1 cellular context compared by ENCODE assay signal in genomic region chr2:20661028-20661980, GRCh38.
A peak's percentile ranks its signal among the peaks of the same experiment; 100 is the strongest.
TF ChIP-seq lines count a peak whose summit lies in the region.

No MANE protein-coding gene starts in this region.

TF ChIP-seq in K562, 482 proteins besides CTCF, POLR2A, EP300 and RAD21 (continued from another document and continues in another):
- TF ChIP-seq, protein P1, sequence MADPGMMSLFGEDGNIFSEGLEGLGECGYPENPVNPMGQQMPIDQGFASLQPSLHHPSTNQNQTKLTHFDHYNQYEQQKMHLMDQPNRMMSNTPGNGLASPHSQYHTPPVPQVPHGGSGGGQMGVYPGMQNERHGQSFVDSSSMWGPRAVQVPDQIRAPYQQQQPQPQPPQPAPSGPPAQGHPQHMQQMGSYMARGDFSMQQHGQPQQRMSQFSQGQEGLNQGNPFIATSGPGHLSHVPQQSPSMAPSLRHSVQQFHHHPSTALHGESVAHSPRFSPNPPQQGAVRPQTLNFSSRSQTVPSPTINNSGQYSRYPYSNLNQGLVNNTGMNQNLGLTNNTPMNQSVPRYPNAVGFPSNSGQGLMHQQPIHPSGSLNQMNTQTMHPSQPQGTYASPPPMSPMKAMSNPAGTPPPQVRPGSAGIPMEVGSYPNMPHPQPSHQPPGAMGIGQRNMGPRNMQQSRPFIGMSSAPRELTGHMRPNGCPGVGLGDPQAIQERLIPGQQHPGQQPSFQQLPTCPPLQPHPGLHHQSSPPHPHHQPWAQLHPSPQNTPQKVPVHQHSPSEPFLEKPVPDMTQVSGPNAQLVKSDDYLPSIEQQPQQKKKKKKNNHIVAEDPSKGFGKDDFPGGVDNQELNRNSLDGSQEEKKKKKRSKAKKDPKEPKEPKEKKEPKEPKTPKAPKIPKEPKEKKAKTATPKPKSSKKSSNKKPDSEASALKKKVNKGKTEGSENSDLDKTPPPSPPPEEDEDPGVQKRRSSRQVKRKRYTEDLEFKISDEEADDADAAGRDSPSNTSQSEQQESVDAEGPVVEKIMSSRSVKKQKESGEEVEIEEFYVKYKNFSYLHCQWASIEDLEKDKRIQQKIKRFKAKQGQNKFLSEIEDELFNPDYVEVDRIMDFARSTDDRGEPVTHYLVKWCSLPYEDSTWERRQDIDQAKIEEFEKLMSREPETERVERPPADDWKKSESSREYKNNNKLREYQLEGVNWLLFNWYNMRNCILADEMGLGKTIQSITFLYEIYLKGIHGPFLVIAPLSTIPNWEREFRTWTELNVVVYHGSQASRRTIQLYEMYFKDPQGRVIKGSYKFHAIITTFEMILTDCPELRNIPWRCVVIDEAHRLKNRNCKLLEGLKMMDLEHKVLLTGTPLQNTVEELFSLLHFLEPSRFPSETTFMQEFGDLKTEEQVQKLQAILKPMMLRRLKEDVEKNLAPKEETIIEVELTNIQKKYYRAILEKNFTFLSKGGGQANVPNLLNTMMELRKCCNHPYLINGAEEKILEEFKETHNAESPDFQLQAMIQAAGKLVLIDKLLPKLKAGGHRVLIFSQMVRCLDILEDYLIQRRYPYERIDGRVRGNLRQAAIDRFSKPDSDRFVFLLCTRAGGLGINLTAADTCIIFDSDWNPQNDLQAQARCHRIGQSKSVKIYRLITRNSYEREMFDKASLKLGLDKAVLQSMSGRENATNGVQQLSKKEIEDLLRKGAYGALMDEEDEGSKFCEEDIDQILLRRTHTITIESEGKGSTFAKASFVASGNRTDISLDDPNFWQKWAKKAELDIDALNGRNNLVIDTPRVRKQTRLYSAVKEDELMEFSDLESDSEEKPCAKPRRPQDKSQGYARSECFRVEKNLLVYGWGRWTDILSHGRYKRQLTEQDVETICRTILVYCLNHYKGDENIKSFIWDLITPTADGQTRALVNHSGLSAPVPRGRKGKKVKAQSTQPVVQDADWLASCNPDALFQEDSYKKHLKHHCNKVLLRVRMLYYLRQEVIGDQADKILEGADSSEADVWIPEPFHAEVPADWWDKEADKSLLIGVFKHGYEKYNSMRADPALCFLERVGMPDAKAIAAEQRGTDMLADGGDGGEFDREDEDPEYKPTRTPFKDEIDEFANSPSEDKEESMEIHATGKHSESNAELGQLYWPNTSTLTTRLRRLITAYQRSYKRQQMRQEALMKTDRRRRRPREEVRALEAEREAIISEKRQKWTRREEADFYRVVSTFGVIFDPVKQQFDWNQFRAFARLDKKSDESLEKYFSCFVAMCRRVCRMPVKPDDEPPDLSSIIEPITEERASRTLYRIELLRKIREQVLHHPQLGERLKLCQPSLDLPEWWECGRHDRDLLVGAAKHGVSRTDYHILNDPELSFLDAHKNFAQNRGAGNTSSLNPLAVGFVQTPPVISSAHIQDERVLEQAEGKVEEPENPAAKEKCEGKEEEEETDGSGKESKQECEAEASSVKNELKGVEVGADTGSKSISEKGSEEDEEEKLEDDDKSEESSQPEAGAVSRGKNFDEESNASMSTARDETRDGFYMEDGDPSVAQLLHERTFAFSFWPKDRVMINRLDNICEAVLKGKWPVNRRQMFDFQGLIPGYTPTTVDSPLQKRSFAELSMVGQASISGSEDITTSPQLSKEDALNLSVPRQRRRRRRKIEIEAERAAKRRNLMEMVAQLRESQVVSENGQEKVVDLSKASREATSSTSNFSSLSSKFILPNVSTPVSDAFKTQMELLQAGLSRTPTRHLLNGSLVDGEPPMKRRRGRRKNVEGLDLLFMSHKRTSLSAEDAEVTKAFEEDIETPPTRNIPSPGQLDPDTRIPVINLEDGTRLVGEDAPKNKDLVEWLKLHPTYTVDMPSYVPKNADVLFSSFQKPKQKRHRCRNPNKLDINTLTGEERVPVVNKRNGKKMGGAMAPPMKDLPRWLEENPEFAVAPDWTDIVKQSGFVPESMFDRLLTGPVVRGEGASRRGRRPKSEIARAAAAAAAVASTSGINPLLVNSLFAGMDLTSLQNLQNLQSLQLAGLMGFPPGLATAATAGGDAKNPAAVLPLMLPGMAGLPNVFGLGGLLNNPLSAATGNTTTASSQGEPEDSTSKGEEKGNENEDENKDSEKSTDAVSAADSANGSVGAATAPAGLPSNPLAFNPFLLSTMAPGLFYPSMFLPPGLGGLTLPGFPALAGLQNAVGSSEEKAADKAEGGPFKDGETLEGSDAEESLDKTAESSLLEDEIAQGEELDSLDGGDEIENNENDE (IDR thresholded peaks at IDR 0.05; ENCODE audit: low read depth, low read length): no peak
- no peak for TF ChIP-seq GABPA (tag; conservative IDR thresholded peaks at IDR 0.05; ENCODE audit: low read depth)
- no peak for TF ChIP-seq GATAD2B (IDR thresholded peaks at IDR 0.05; ENCODE audit: borderline replicate concordance)
- no peak for TF ChIP-seq ATF4 (CRISPR knock-in tag; IDR thresholded peaks at IDR 0.05)
- peak in 1 of 2 experiments; percentile 47; a peak in 1 of 4 replicates for TF ChIP-seq RCOR1 (IDR thresholded peaks at IDR 0.05; ENCODE audit: borderline replicate concordance in 1 of 2, low read depth in 2 of 2, low read length in 2 of 2)
- no peak for TF ChIP-seq ZKSCAN3 (CRISPR knock-in tag; IDR thresholded peaks at IDR 0.05)
- TF ChIP-seq BCL6 (CRISPR knock-in tag; IDR thresholded peaks at IDR 0.05): no peak
- no peak for TF ChIP-seq ZNF436 (CRISPR knock-in tag; IDR thresholded peaks at IDR 0.05)
- TF ChIP-seq HCFC1 (IDR thresholded peaks at IDR 0.05; ENCODE audit: low read depth, low read length): no peak
- no peak for TF ChIP-seq PTBP1 (IDR thresholded peaks at IDR 0.05; ENCODE audit: low read depth, low read length)
- no peak for TF ChIP-seq NCOA4 (IDR thresholded peaks at IDR 0.05; ENCODE audit: partially characterized antibody)
- no peak for TF ChIP-seq ETS2 (tag; IDR thresholded peaks at IDR 0.05; ENCODE audit: borderline replicate concordance, poor library complexity, severe bottlenecking)
- TF ChIP-seq STAT5A (IDR thresholded peaks at IDR 0.05; ENCODE audit: borderline replicate concordance, low read length): no peak
- 0 out of 2 replicates have a peak, but pooled peaks have one; percentile 16 for TF ChIP-seq KLF16 (IDR thresholded peaks at IDR 0.05)
- TF ChIP-seq MAZ (CRISPR knock-in tag; conservative IDR thresholded peaks at IDR 0.05 in 1 of 2, IDR thresholded peaks at IDR 0.05 in 1 of 2): no peak
- no peak for TF ChIP-seq TAF9B (IDR thresholded peaks at IDR 0.05; ENCODE audit: partially characterized antibody)
- TF ChIP-seq ZNF232 (CRISPR knock-in tag; IDR thresholded peaks at IDR 0.05): no peak
- TF ChIP-seq E2F3 (CRISPR knock-in tag; IDR thresholded peaks at IDR 0.05): no peak
- no peak for TF ChIP-seq ETV6 (IDR thresholded peaks at IDR 0.05; ENCODE audit: borderline replicate concordance in 1 of 2, low read depth in 2 of 2, low read length in 1 of 2)
- TF ChIP-seq ETV6 (CRISPR knock-in tag; IDR thresholded peaks at IDR 0.05; ENCODE audit: borderline replicate concordance): no peak
- no peak for TF ChIP-seq ZNF740 (CRISPR knock-in tag; IDR thresholded peaks at IDR 0.05)
- no peak for TF ChIP-seq ZNF740 (tag; IDR thresholded peaks at IDR 0.05)
- TF ChIP-seq, protein P2, sequence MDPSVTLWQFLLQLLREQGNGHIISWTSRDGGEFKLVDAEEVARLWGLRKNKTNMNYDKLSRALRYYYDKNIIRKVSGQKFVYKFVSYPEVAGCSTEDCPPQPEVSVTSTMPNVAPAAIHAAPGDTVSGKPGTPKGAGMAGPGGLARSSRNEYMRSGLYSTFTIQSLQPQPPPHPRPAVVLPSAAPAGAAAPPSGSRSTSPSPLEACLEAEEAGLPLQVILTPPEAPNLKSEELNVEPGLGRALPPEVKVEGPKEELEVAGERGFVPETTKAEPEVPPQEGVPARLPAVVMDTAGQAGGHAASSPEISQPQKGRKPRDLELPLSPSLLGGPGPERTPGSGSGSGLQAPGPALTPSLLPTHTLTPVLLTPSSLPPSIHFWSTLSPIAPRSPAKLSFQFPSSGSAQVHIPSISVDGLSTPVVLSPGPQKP (CRISPR knock-in tag; IDR thresholded peaks at IDR 0.05): no peak
- 0 out of 2 replicates have a peak, but pooled peaks have one; percentile 20 for TF ChIP-seq JUND (IDR thresholded peaks at IDR 0.05; ENCODE audit: borderline replicate concordance, low read depth, low read length)
- TF ChIP-seq JUND (tag; IDR thresholded peaks at IDR 0.05; ENCODE audit: borderline replicate concordance, low read depth, low read length): no peak
- TF ChIP-seq ZEB2 (IDR thresholded peaks at IDR 0.05): no peak
- TF ChIP-seq ZNF407 (IDR thresholded peaks at IDR 0.05; ENCODE audit: low read depth): no peak
- TF ChIP-seq DEAF1 (CRISPR knock-in tag; IDR thresholded peaks at IDR 0.05): peak; percentile 84
- peak; percentile 30 for TF ChIP-seq ELF1 (tag; IDR thresholded peaks at IDR 0.05)
- TF ChIP-seq FOXA3 (CRISPR knock-in tag; conservative IDR thresholded peaks at IDR 0.05 in 1 of 2, IDR thresholded peaks at IDR 0.05 in 1 of 2): 0 out of 4 replicates have a peak, but pooled peaks of 1 of the 2 experiments have one; percentile 18
- no peak for TF ChIP-seq SMARCA4 (IDR thresholded peaks at IDR 0.05)
- TF ChIP-seq RFX5 (IDR thresholded peaks at IDR 0.05; ENCODE audit: low read depth, low read length): no peak
- no peak for TF ChIP-seq CBX5 (IDR thresholded peaks at IDR 0.05; ENCODE audit: borderline replicate concordance, low read depth)
